ENCODE assay signal across 1 cellular context in the genomic region with DNA sequence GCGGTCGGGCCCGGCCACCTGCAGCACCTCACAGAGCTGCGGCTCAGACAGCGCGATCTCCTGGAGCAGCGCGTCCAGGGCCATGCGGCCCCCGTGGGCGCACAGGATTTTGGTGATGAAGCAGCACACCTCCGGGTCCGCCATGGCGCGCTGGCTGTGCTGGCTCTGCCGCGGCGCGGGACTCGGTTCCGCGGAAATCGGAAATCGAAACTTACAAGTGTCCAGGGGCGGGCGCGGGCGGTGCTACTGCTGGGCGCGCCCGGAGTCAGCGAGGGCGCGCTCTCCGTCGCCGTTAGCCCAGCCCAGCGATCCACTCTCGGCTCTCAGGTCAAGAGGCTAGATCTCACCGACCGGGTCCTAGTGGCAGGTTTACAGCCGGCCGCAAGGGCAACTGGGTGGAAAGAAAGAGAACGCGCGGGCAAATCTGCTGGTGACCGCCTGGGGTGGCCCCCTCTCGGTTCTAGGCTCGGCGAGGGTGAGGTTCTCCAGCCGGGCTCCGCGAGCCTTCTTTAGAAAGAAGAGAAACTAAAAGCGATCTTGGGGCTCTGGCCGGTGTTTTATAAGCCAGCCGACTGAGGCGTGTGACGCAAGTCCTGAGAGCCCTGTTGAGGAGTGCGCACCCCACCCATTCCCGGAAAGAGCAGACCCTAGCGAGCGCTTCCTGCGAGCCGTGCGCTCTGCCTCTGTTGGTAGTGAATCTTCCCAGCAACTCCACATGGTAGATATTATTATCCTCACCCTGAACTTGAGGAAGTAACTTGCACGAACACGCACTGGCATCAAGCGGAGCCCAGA.
TF ChIP-seq lines count a peak whose summit lies in the region.

A gene (minus strand): TSS at position 533 of the 795 bp plus-strand sequence. CDS start 389 bp downstream, at position 144.

TF ChIP-seq in HepG2, 621 proteins besides CTCF, POLR2A, EP300 and RAD21 (continued from another document and continues in another):
- TF ChIP-seq, protein P1, sequence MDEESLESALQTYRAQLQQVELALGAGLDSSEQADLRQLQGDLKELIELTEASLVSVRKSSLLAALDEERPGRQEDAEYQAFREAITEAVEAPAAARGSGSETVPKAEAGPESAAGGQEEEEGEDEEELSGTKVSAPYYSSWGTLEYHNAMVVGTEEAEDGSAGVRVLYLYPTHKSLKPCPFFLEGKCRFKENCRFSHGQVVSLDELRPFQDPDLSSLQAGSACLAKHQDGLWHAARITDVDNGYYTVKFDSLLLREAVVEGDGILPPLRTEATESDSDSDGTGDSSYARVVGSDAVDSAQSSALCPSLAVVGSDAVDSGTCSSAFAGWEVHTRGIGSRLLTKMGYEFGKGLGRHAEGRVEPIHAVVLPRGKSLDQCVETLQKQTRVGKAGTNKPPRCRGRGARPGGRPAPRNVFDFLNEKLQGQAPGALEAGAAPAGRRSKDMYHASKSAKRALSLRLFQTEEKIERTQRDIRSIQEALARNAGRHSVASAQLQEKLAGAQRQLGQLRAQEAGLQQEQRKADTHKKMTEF (CRISPR knock-in tag; IDR thresholded peaks at IDR 0.05): peak; percentile 78
- TF ChIP-seq MED13 (CRISPR knock-in tag; IDR thresholded peaks at IDR 0.05): peak; percentile 39; the same call in 1 of the 2 replicates
- no peak for TF ChIP-seq SMAD9 (CRISPR knock-in tag; IDR thresholded peaks at IDR 0.05)
- no peak for TF ChIP-seq NR3C1 (CRISPR knock-in tag; IDR thresholded peaks at IDR 0.05)
- TF ChIP-seq KDM6A (CRISPR knock-in tag; IDR thresholded peaks at IDR 0.05; ENCODE audit: low read depth): no peak
- TF ChIP-seq IKZF4 (CRISPR knock-in tag; IDR thresholded peaks at IDR 0.05; ENCODE audit: borderline replicate concordance, low read depth, not compliant biosample characterization): no peak
- peak; percentile 67 for TF ChIP-seq RBM39 (IDR thresholded peaks at IDR 0.05; ENCODE audit: low read depth, low read length, poor library complexity, severe bottlenecking)
- TF ChIP-seq ZNF253 (CRISPR knock-in tag; IDR thresholded peaks at IDR 0.05; ENCODE audit: borderline replicate concordance): 0 out of 2 replicates have a peak, but pooled peaks have one; percentile 18
- no peak for TF ChIP-seq JUNB (CRISPR knock-in tag; IDR thresholded peaks at IDR 0.05; ENCODE audit: borderline replicate concordance)
- no peak for TF ChIP-seq BCL6 (CRISPR knock-in tag; IDR thresholded peaks at IDR 0.05)
- peak; percentile 81 for TF ChIP-seq KDM2A (CRISPR knock-in tag; IDR thresholded peaks at IDR 0.05; ENCODE audit: borderline replicate concordance, low read depth)
- TF ChIP-seq, protein P2, sequence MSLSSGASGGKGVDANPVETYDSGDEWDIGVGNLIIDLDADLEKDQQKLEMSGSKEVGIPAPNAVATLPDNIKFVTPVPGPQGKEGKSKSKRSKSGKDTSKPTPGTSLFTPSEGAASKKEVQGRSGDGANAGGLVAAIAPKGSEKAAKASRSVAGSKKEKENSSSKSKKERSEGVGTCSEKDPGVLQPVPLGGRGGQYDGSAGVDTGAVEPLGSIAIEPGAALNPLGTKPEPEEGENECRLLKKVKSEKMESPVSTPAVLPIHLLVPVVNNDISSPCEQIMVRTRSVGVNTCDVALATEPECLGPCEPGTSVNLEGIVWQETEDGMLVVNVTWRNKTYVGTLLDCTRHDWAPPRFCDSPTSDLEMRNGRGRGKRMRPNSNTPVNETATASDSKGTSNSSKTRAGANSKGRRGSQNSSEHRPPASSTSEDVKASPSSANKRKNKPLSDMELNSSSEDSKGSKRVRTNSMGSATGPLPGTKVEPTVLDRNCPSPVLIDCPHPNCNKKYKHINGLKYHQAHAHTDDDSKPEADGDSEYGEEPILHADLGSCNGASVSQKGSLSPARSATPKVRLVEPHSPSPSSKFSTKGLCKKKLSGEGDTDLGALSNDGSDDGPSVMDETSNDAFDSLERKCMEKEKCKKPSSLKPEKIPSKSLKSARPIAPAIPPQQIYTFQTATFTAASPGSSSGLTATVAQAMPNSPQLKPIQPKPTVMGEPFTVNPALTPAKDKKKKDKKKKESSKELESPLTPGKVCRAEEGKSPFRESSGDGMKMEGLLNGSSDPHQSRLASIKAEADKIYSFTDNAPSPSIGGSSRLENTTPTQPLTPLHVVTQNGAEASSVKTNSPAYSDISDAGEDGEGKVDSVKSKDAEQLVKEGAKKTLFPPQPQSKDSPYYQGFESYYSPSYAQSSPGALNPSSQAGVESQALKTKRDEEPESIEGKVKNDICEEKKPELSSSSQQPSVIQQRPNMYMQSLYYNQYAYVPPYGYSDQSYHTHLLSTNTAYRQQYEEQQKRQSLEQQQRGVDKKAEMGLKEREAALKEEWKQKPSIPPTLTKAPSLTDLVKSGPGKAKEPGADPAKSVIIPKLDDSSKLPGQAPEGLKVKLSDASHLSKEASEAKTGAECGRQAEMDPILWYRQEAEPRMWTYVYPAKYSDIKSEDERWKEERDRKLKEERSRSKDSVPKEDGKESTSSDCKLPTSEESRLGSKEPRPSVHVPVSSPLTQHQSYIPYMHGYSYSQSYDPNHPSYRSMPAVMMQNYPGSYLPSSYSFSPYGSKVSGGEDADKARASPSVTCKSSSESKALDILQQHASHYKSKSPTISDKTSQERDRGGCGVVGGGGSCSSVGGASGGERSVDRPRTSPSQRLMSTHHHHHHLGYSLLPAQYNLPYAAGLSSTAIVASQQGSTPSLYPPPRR (CRISPR knock-in tag; IDR thresholded peaks at IDR 0.05; ENCODE audit: borderline replicate concordance): no peak
- TF ChIP-seq ZNF138 (CRISPR knock-in tag; IDR thresholded peaks at IDR 0.05; ENCODE audit: low read depth): no peak
- no peak for TF ChIP-seq TEAD2 (CRISPR knock-in tag; IDR thresholded peaks at IDR 0.05)
- TF ChIP-seq JDP2 (CRISPR knock-in tag; IDR thresholded peaks at IDR 0.05; ENCODE audit: borderline replicate concordance): no peak; the same call in 1 of the 2 replicates
- no peak for TF ChIP-seq DNMT3B (CRISPR knock-in tag; conservative IDR thresholded peaks at IDR 0.05)
- TF ChIP-seq CC2D1A (CRISPR knock-in tag; IDR thresholded peaks at IDR 0.05): no peak
- TF ChIP-seq, protein P3, sequence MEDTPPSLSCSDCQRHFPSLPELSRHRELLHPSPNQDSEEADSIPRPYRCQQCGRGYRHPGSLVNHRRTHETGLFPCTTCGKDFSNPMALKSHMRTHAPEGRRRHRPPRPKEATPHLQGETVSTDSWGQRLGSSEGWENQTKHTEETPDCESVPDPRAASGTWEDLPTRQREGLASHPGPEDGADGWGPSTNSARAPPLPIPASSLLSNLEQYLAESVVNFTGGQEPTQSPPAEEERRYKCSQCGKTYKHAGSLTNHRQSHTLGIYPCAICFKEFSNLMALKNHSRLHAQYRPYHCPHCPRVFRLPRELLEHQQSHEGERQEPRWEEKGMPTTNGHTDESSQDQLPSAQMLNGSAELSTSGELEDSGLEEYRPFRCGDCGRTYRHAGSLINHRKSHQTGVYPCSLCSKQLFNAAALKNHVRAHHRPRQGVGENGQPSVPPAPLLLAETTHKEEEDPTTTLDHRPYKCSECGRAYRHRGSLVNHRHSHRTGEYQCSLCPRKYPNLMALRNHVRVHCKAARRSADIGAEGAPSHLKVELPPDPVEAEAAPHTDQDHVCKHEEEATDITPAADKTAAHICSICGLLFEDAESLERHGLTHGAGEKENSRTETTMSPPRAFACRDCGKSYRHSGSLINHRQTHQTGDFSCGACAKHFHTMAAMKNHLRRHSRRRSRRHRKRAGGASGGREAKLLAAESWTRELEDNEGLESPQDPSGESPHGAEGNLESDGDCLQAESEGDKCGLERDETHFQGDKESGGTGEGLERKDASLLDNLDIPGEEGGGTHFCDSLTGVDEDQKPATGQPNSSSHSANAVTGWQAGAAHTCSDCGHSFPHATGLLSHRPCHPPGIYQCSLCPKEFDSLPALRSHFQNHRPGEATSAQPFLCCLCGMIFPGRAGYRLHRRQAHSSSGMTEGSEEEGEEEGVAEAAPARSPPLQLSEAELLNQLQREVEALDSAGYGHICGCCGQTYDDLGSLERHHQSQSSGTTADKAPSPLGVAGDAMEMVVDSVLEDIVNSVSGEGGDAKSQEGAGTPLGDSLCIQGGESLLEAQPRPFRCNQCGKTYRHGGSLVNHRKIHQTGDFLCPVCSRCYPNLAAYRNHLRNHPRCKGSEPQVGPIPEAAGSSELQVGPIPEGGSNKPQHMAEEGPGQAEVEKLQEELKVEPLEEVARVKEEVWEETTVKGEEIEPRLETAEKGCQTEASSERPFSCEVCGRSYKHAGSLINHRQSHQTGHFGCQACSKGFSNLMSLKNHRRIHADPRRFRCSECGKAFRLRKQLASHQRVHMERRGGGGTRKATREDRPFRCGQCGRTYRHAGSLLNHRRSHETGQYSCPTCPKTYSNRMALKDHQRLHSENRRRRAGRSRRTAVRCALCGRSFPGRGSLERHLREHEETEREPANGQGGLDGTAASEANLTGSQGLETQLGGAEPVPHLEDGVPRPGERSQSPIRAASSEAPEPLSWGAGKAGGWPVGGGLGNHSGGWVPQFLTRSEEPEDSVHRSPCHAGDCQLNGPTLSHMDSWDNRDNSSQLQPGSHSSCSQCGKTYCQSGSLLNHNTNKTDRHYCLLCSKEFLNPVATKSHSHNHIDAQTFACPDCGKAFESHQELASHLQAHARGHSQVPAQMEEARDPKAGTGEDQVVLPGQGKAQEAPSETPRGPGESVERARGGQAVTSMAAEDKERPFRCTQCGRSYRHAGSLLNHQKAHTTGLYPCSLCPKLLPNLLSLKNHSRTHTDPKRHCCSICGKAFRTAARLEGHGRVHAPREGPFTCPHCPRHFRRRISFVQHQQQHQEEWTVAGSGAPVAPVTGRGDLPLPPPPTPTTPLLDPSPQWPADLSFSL (CRISPR knock-in tag; IDR thresholded peaks at IDR 0.05): no peak
- peak; percentile 17; the same call in 1 of the 2 replicates for TF ChIP-seq ZNF616 (CRISPR knock-in tag; IDR thresholded peaks at IDR 0.05; ENCODE audit: low read depth)
- no peak for TF ChIP-seq TRIM24 (CRISPR knock-in tag; IDR thresholded peaks at IDR 0.05)
- TF ChIP-seq ZNF790 (CRISPR knock-in tag; IDR thresholded peaks at IDR 0.05; ENCODE audit: borderline replicate concordance): no peak
- TF ChIP-seq, protein P4, sequence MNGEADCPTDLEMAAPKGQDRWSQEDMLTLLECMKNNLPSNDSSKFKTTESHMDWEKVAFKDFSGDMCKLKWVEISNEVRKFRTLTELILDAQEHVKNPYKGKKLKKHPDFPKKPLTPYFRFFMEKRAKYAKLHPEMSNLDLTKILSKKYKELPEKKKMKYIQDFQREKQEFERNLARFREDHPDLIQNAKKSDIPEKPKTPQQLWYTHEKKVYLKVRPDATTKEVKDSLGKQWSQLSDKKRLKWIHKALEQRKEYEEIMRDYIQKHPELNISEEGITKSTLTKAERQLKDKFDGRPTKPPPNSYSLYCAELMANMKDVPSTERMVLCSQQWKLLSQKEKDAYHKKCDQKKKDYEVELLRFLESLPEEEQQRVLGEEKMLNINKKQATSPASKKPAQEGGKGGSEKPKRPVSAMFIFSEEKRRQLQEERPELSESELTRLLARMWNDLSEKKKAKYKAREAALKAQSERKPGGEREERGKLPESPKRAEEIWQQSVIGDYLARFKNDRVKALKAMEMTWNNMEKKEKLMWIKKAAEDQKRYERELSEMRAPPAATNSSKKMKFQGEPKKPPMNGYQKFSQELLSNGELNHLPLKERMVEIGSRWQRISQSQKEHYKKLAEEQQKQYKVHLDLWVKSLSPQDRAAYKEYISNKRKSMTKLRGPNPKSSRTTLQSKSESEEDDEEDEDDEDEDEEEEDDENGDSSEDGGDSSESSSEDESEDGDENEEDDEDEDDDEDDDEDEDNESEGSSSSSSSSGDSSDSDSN (CRISPR knock-in tag; IDR thresholded peaks at IDR 0.05): peak; percentile 95
- TF ChIP-seq REXO4 (CRISPR knock-in tag; IDR thresholded peaks at IDR 0.05; ENCODE audit: borderline replicate concordance): 0 out of 2 replicates have a peak, but pooled peaks have one; percentile 46
- TF ChIP-seq, protein P5, sequence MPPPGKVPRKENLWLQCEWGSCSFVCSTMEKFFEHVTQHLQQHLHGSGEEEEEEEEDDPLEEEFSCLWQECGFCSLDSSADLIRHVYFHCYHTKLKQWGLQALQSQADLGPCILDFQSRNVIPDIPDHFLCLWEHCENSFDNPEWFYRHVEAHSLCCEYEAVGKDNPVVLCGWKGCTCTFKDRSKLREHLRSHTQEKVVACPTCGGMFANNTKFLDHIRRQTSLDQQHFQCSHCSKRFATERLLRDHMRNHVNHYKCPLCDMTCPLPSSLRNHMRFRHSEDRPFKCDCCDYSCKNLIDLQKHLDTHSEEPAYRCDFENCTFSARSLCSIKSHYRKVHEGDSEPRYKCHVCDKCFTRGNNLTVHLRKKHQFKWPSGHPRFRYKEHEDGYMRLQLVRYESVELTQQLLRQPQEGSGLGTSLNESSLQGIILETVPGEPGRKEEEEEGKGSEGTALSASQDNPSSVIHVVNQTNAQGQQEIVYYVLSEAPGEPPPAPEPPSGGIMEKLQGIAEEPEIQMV (CRISPR knock-in tag; IDR thresholded peaks at IDR 0.05; ENCODE audit: low read depth): no peak
- TF ChIP-seq, protein P6, sequence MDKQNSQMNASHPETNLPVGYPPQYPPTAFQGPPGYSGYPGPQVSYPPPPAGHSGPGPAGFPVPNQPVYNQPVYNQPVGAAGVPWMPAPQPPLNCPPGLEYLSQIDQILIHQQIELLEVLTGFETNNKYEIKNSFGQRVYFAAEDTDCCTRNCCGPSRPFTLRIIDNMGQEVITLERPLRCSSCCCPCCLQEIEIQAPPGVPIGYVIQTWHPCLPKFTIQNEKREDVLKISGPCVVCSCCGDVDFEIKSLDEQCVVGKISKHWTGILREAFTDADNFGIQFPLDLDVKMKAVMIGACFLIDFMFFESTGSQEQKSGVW (CRISPR knock-in tag; IDR thresholded peaks at IDR 0.05; ENCODE audit: borderline replicate concordance): no peak
- TF ChIP-seq HNF4G (IDR thresholded peaks at IDR 0.05; ENCODE audit: borderline replicate concordance, low read depth, low read length): no peak
- no peak for TF ChIP-seq HNF4G (CRISPR knock-in tag; IDR thresholded peaks at IDR 0.05; ENCODE audit: borderline replicate concordance, low read depth)
- TF ChIP-seq, protein P7, sequence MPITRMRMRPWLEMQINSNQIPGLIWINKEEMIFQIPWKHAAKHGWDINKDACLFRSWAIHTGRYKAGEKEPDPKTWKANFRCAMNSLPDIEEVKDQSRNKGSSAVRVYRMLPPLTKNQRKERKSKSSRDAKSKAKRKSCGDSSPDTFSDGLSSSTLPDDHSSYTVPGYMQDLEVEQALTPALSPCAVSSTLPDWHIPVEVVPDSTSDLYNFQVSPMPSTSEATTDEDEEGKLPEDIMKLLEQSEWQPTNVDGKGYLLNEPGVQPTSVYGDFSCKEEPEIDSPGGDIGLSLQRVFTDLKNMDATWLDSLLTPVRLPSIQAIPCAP (CRISPR knock-in tag; IDR thresholded peaks at IDR 0.05; ENCODE audit: low read depth): peak; percentile 35; the same call in 1 of the 2 replicates
- TF ChIP-seq YY1 (IDR thresholded peaks at IDR 0.05; ENCODE audit: insufficient read depth, insufficient replicate concordance, low read depth, low read length): peak; percentile 68
- no peak; the same call in none of the 2 replicates for TF ChIP-seq NRL (CRISPR knock-in tag; IDR thresholded peaks at IDR 0.05; ENCODE audit: borderline replicate concordance)
- TF ChIP-seq MAFK (conservative IDR thresholded peaks at IDR 0.05 in 1 of 2, IDR thresholded peaks at IDR 0.05 in 1 of 2; ENCODE audit: low read length in 2 of 2): no peak
- TF ChIP-seq, protein P8, sequence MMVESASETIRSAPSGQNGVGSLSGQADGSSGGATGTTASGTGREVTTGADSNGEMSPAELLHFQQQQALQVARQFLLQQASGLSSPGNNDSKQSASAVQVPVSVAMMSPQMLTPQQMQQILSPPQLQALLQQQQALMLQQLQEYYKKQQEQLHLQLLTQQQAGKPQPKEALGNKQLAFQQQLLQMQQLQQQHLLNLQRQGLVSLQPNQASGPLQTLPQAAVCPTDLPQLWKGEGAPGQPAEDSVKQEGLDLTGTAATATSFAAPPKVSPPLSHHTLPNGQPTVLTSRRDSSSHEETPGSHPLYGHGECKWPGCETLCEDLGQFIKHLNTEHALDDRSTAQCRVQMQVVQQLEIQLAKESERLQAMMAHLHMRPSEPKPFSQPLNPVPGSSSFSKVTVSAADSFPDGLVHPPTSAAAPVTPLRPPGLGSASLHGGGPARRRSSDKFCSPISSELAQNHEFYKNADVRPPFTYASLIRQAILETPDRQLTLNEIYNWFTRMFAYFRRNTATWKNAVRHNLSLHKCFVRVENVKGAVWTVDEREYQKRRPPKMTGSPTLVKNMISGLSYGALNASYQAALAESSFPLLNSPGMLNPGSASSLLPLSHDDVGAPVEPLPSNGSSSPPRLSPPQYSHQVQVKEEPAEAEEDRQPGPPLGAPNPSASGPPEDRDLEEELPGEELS (CRISPR knock-in tag; IDR thresholded peaks at IDR 0.05): peak; percentile 56; the same call in 1 of the 2 replicates
